In the genomic region with DNA sequence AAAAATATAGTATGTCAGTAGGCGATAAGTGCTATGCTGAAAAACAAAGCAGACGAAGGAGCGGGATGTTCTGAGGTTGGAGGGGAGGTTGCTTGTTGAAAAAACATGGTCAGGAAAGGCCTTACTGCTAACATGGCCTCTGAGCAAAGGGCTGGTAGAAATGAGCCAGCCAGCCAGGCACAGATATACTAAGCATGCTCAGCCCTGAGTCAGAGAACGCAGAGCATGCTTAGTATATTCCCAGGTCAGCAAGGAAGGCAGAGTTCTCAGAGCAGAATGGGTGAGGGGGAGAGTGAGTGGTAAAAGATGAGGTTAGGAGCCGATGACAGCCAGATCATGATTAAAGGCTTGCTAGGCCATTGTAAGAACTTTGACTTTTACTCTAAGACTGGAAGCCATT, we compare ENCODE assay signal across 30 cellular contexts. TPM values are rescaled to one million over a fixed set of nuclear protein-coding genes. Genes with fewer than 3 reads are reported as not detected.
DNase-seq lines count a peak whose midpoint lies in the region; TF ChIP-seq lines count a peak whose summit lies in the region.
"Had no signal": no experiment of that assay in that cellular context is flagged by ENCODE, and none has a peak within 500 bp of the region (broad histone marks: within the 10 kb centered on the region; RNA-seq: fewer than 3 reads in every experiment).

No MANE protein-coding gene starts in this region.

- in situ Hi-C loops in GM23248 (cut with MboI), result no loop called here

- TF ChIP-seq POLR2A in adrenal gland (IDR thresholded peaks at IDR 0.05), result no peak

- peaks cover 54% of the 10 kb centered on the region for H3K79me2 ChIP-seq in GM23248 (ENCODE audit: insufficient read depth)

- H3K4me1 ChIP-seq in GM23248 (ENCODE audit: insufficient read depth) (no peaks in the 10 kb centered on the region), adrenal gland (replicated peaks in 1 of 2) (peaks cover 14 to 62% of the 10 kb centered on the region in 2 donors)
- H3K4me1 ChIP-seq: Peyer's patch had no signal

- no peaks in the 10 kb centered on the region for H3K9me2 ChIP-seq in GM23248 (ENCODE audit: insufficient read depth)

- peak; percentile 5 for DNase-seq in GM23248
- peak in 2 of 7 donors; percentile 23 to 26 for DNase-seq in adrenal gland
- DNase-seq in fibroblast of villous mesenchyme (ENCODE audit: low read depth), result peak; percentile 35
- peak; percentile 74 for DNase-seq in islet precursor cell
- no peak for DNase-seq in activated naive CD4-positive, alpha-beta T cell (lab: John Stamatoyannopoulos, UW)
- DNase-seq in substantia nigra (lab: John Stamatoyannopoulos, UW), result no peak
- DNase-seq in SHP77 treated with DMSO at 0.1 percent for 48 hours (lab: John Stamatoyannopoulos, UW), result no peak
- DNase-seq in retina, result no peak
- DNase-seq: activated CD4-positive, alpha-beta T cell treated with anti-CD3 and anti-CD28 coated beads, Interleukin-2, amount 10 ng/mL, durations not matched to agents 24 days and 14 days; activated CD8-positive, alpha-beta memory T cell treated with anti-CD3 and anti-CD28 coated beads for 24 hours; activated gamma-delta T cell; activated naive CD8-positive, alpha-beta T cell treated with anti-CD3 and anti-CD28 coated beads, Interleukin-2, amount 10 ng/mL, durations not matched to agents 7 days and 5 days; activated T-cell treated with anti-CD3 and anti-CD28 coated beads, Interleukin-2, amount 50 U/mL, for 1 hour; AML-193; CD4-positive, alpha-beta T cell; central memory CD4-positive, alpha-beta T cell; endodermal cell; gastrocnemius medialis; hypothalamus; immature natural killer cell; KBM-7; NCI-H1092 treated with DMSO at 0.1 percent for 48 hours; NCI-H1694 treated with DMSO at 0.1 percent for 48 hours; Peyer's patch; sigmoid colon; stimulated activated CD4-positive, alpha-beta T cell treated with anti-CD3 and anti-CD28 coated beads, Interleukin-4, amount 100 ng/mL, for 1 hour; stomach; T1000; thyroid gland had no signal

- H4K20me1 ChIP-seq in GM23248 (ENCODE audit: insufficient read depth), result no peaks in the 10 kb centered on the region; the same call in 1 of the 2 replicates

- H3K27ac ChIP-seq in GM23248, result no peak overlapping the region
- H3K27ac ChIP-seq in adrenal gland, result peak overlapping the region in 3 of 5 donors; percentile 1 to 57 (median 53)
- no peak overlapping the region for H3K27ac ChIP-seq in substantia nigra (ENCODE audit: low read depth, low read length, poor library complexity, severe bottlenecking)
- H3K27ac ChIP-seq: esophagus muscularis mucosa, gastrocnemius medialis, Peyer's patch, sigmoid colon, stomach, thyroid gland had no signal

- TF ChIP-seq CTCF in adrenal gland (IDR thresholded peaks at IDR 0.05), result no peak
- no peak for TF ChIP-seq CTCF in fibroblast of villous mesenchyme (IDR thresholded peaks at IDR 0.05; ENCODE audit: insufficient read depth, low read depth, low read length)

- no peak overlapping the region for H3K9ac ChIP-seq in GM23248

- no peak overlapping the region for H3K4me3 ChIP-seq in GM23248
- no peak overlapping the region for H3K4me3 ChIP-seq in adrenal gland
- no peak overlapping the region for H3K4me3 ChIP-seq in fibroblast of villous mesenchyme (ENCODE audit: low read depth, low read length)
- H3K4me3 ChIP-seq: esophagus muscularis mucosa, gastrocnemius medialis, Peyer's patch, sigmoid colon, stomach, thyroid gland had no signal

- H3F3A ChIP-seq in GM23248 (ENCODE audit: insufficient read depth), result no peaks in the 10 kb centered on the region

- H2AFZ ChIP-seq in GM23248, result no peak overlapping the region

- no peak overlapping the region for H3K4me2 ChIP-seq in GM23248 (ENCODE audit: unreplicated experiment)

- H3K27me3 ChIP-seq in GM23248 (replicated peaks; ENCODE audit: insufficient read depth) (no peaks in the 10 kb centered on the region), adrenal gland (no peaks in the 10 kb centered on the region)
- H3K27me3 ChIP-seq: esophagus muscularis mucosa, gastrocnemius medialis, Peyer's patch, sigmoid colon, stomach, thyroid gland had no signal

- H3K36me3 ChIP-seq in GM23248 (ENCODE audit: low read depth) (0 out of 2 replicates have a peak, but pooled peaks cover 4% of the 10 kb centered on the region), adrenal gland (replicated peaks in 1 of 2) (peaks cover 0 to 10% of the 10 kb centered on the region in 2 donors)
- H3K36me3 ChIP-seq: gastrocnemius medialis, thyroid gland had no signal

- WGBS in GM23248 (ENCODE audit: low coverage in 1 of 2, low lambda C conversion rate in 2 of 2, missing lambda C conversion rate in 2 of 2), 2 experiments, result 88 to 92% methylated on average over 5 of the region's 5 CpGs
- WGBS in adrenal gland, 4 donors, result 82 to 90% (median 84%) methylated on average over 5 of the region's 5 CpGs

- H3K9me3 ChIP-seq in GM23248 (ENCODE audit: low read depth) (no peaks in the 10 kb centered on the region), adrenal gland (replicated peaks in 1 of 3) (no peaks in the 10 kb centered on the region)
- H3K9me3 ChIP-seq: gastrocnemius medialis, Peyer's patch, sigmoid colon, thyroid gland had no signal

- intact Hi-C loops in adrenal gland (cut with DNase I), result no loop called here

RNA-seq across cellular contexts. Expression of gene ZBTB40, which starts 36.7 kb away (rescaled TPM):
- total RNA-seq in GM23248 (2014; rRNA removed; shearing (Covaris generic)), result 8.1 and 9.9 TPM in 2 replicates
- polyA plus RNA-seq in GM23248 (2016; fragmentation: Nextera tagmentation; extraction: Ambion mirVana) (2.5 and 3.3 TPM in 2 replicates), adrenal gland (10 to 100 TPM; 17.1 to 22.4 (median 20.5) TPM)
- total RNA-seq in adrenal gland (10 to 100 TPM; 18.4 to 45.7 (median 34.7) TPM), fibroblast of villous mesenchyme (11.6 and 15.5 TPM in 2 replicates)

Comparison
In these comparisons a context has a peak if more than half of its experiments do, and no peak if none do; other contexts are left out.
1. DNase-seq: peak in GM23248 (single experiment), fibroblast of villous mesenchyme (single experiment) and islet precursor cell (single experiment); none in activated naive CD4-positive, alpha-beta T cell (0 of 4), substantia nigra (0 of 49), SHP77 treated with DMSO at 0.1 percent for 48 hours (single experiment) and retina (single experiment).
2. H3K27ac ChIP-seq: peak in adrenal gland (3 of 5); none in GM23248 (single experiment) and substantia nigra (single experiment).